ENCODE assay signal across 8 cellular contexts in genomic region chr6:29628419-29629281, GRCh38. TPM values are rescaled to one million over a fixed set of nuclear protein-coding genes. Genes with fewer than 3 reads are reported as not detected.
DNase-seq lines count a peak whose midpoint lies in the region; ATAC-seq lines count a peak whose summit lies in the region.

No MANE protein-coding gene starts in this region.

- H3K4me3 ChIP-seq in adipocyte (ENCODE audit: low read length) (peak overlapping the region; percentile 81), urinary bladder (ENCODE audit: low read depth, low read length) (peak overlapping the region; percentile 55)

- H3K9me3 ChIP-seq in adipocyte (ENCODE audit: control insufficient read depth, low read length), result no peaks in the 10 kb centered on the region

- intact Hi-C loops in Right ventricle myocardium superior (cut with DNase I), result no loop called here

- H3K36me3 ChIP-seq in adipocyte (ENCODE audit: control insufficient read depth, insufficient read depth, low read length, severe bottlenecking), result no peaks in the 10 kb centered on the region
- H3K36me3 ChIP-seq in urinary bladder (ENCODE audit: insufficient read depth), result no peaks in the 10 kb centered on the region

- no peaks in the 10 kb centered on the region for H3K27me3 ChIP-seq in adipocyte (replicated peaks; ENCODE audit: control insufficient read depth, insufficient read depth, low read length)

- H3K4me1 ChIP-seq in adipocyte (ENCODE audit: control insufficient read depth, insufficient read depth, low read length) (peaks cover 15% of the 10 kb centered on the region), urinary bladder (ENCODE audit: insufficient read depth) (peaks cover 2% of the 10 kb centered on the region)

- DNase-seq in GM03348 (ENCODE audit: low spot score) (peak; percentile 91), NCI-H1417 treated with DMSO at 0.1 percent for 48 hours (lab: John Stamatoyannopoulos, UW) (peak; percentile 11), T follicular helper cell (ENCODE audit: low read depth) (peak; percentile 43), adipocyte (ENCODE audit: low read depth) (peak; percentile 90), Right ventricle myocardium superior (peak; percentile 84), occipital lobe (lab: John Stamatoyannopoulos, UW) (peak; percentile 63)

- ATAC-seq in Right ventricle myocardium superior (ENCODE audit: poor library complexity), result peak; percentile 58
- ATAC-seq in GM21367 (IDR thresholded peaks at IDR 0.05; ENCODE audit: unreplicated experiment), result no peak

- H3K27ac ChIP-seq in urinary bladder (ENCODE audit: low read depth), result peak overlapping the region; percentile 40

- 6% methylated on average over 32 of the region's 32 CpGs for WGBS in urinary bladder

- peak overlapping the region; percentile 61 for H3K9ac ChIP-seq in adipocyte (ENCODE audit: low read length)

RNA-seq across cellular contexts. Expression of gene GABBR1, which starts 4.3 kb away (rescaled TPM):
- total RNA-seq in Right ventricle myocardium superior, result 18.4 TPM
- 91.1 TPM for total RNA-seq in occipital lobe
- 39.1 TPM for total RNA-seq in urinary bladder
- polyA plus RNA-seq in urinary bladder, result 39.4 TPM

RNA-seq across cellular contexts. Expression of gene MOG, which starts 28.2 kb away (rescaled TPM):
- total RNA-seq in Right ventricle myocardium superior (10.3 TPM), occipital lobe (not detected), urinary bladder (not detected)
- polyA plus RNA-seq in urinary bladder, result not detected

RNA-seq across cellular contexts. Expression of gene OR2H2, which starts 43.7 kb away (rescaled TPM):
- total RNA-seq in Right ventricle myocardium superior, result not detected
- total RNA-seq in occipital lobe, result not detected
- not detected for total RNA-seq in urinary bladder
- not detected for polyA plus RNA-seq in urinary bladder

RNA-seq across cellular contexts. Expression of gene ZFP57, which starts 52.3 kb away (rescaled TPM):
- not detected for total RNA-seq in Right ventricle myocardium superior
- total RNA-seq in occipital lobe, result not detected
- not detected for total RNA-seq in urinary bladder
- polyA plus RNA-seq in urinary bladder, result not detected

Comparison
In these comparisons a context has a peak if more than half of its experiments do, and no peak if none do; other contexts are left out.
1. DNase-seq: peak in every context shown above with its lines; median percentile 91 in GM03348; 90 in adipocyte; 84 in Right ventricle myocardium superior; 63 in occipital lobe; 43 in T follicular helper cell; 11 in NCI-H1417 treated with DMSO at 0.1 percent for 48 hours.
2. RNA of gene MOG, which starts 28.2 kb away (total RNA-seq): 10.3 TPM in Right ventricle myocardium superior (single experiment); not detected in occipital lobe (single experiment) and not detected in urinary bladder (single experiment); every median in the first group is over 10 times any median in the second.